Comparison of ENCODE assay signal across 9 cellular contexts in genomic region chr20:62704341-62704948, GRCh38. TPM values are rescaled to one million over a fixed set of nuclear protein-coding genes. Genes with fewer than 3 reads are reported as not detected.
DNase-seq lines count a peak whose midpoint lies in the region; ATAC-seq, FAIRE-seq and TF ChIP-seq lines count a peak whose summit lies in the region.
"Had no signal": no experiment of that assay in that cellular context is flagged by ENCODE, and none has a peak within 500 bp of the region (broad histone marks: within the 10 kb centered on the region; RNA-seq: fewer than 3 reads in every experiment).

No MANE protein-coding gene starts in this region.

- no peak overlapping the region for H4K8ac ChIP-seq in mesenchymal stem cell (ENCODE audit: low read length)

- H3K4me3 ChIP-seq in bronchial epithelial cell (ENCODE audit: low read depth, low read length) (no peak overlapping the region), mesenchymal stem cell (ENCODE audit: insufficient read depth in 1 of 2, low read depth in 1 of 2, low read length in 2 of 2) (no peak overlapping the region)

- peak overlapping the region in 1 of 2 experiments; percentile 86 for H3K18ac ChIP-seq in mesenchymal stem cell (ENCODE audit: low read depth in 1 of 2, low read length in 2 of 2)

- H3K14ac ChIP-seq in mesenchymal stem cell (ENCODE audit: low read length in 2 of 2), result peak overlapping the region in 1 of 2 experiments; percentile 50

- no peaks in the 10 kb centered on the region for H3K36me3 Mint-ChIP-seq in activated T-cell treated with anti-CD3 and anti-CD28 coated beads, Interleukin-2, amount 50 U/mL, for 4 hours (ENCODE audit: insufficient read depth)

- H2AK5ac ChIP-seq in mesenchymal stem cell (ENCODE audit: low read length, severe bottlenecking), result no peak overlapping the region

- H3K4me1 ChIP-seq in mesenchymal stem cell (ENCODE audit: control insufficient read depth, insufficient read depth, low read depth, low read length), result peaks cover 37% of the 10 kb centered on the region

- no peaks in the 10 kb centered on the region for H3K79me1 ChIP-seq in mesenchymal stem cell (replicated peaks; ENCODE audit: low read length, poor library complexity, severe bottlenecking)

- WGBS in mesenchymal stem cell, result 55% methylated on average over 21 of the region's 21 CpGs

- no peak overlapping the region for H3K23ac ChIP-seq in mesenchymal stem cell (ENCODE audit: low read length in 2 of 2)

- no peak overlapping the region for H3K4me3 Mint-ChIP-seq in activated T-cell treated with anti-CD3 and anti-CD28 coated beads, Interleukin-2, amount 50 U/mL, for 4 hours

- no peak overlapping the region for H2AFZ ChIP-seq in mesenchymal stem cell (ENCODE audit: low read depth, low read length)

- H3K4me1 Mint-ChIP-seq in activated T-cell treated with anti-CD3 and anti-CD28 coated beads, Interleukin-2, amount 50 U/mL, for 4 hours (ENCODE audit: low read depth), result peaks cover 13% of the 10 kb centered on the region

- no peak for ATAC-seq in activated T-cell treated with anti-CD3 and anti-CD28 coated beads, Interleukin-2, amount 50 U/mL, for 4 hours
- ATAC-seq in HG02970 (IDR thresholded peaks at IDR 0.05; ENCODE audit: low FRiP score, unreplicated experiment) (no peak), HG03469 (IDR thresholded peaks at IDR 0.05; ENCODE audit: unreplicated experiment) (no peak)

- no peak for TF ChIP-seq CTCF in bronchial epithelial cell (IDR thresholded peaks at IDR 0.05; ENCODE audit: insufficient read depth, low read length, severe bottlenecking)

- no peak overlapping the region for H2BK15ac ChIP-seq in mesenchymal stem cell (ENCODE audit: low read depth, poor library complexity, severe bottlenecking)

- no peak overlapping the region for H3K4ac ChIP-seq in mesenchymal stem cell (ENCODE audit: low read depth in 1 of 2, low read length in 2 of 2)

- H3K27ac ChIP-seq in mesenchymal stem cell (ENCODE audit: low read length, poor library complexity, severe bottlenecking), result no peak overlapping the region

- H3K4me2 ChIP-seq in mesenchymal stem cell (ENCODE audit: low read length, poor library complexity, severe bottlenecking), result no peak overlapping the region

- peak; percentile 97 for DNase-seq in EL
- peak; percentile 70 for DNase-seq in NCI-H2227 treated with DMSO at 0.1 percent for 48 hours (lab: John Stamatoyannopoulos, UW)
- peak; percentile 93 for DNase-seq in bronchial epithelial cell (ENCODE audit: low read depth)
- DNase-seq in mesenchymal stem cell, result peak; percentile 81
- DNase-seq in activated CD4-positive, alpha-beta T cell treated with anti-CD3 and anti-CD28 coated beads for 48 hours, result no peak
- no peak for DNase-seq in activated T-cell treated with anti-CD3 and anti-CD28 coated beads, Interleukin-2, amount 50 U/mL, for 4 hours

- H3K9ac ChIP-seq in mesenchymal stem cell (ENCODE audit: low read length), result peak overlapping the region; percentile 46

- H2BK120ac ChIP-seq in mesenchymal stem cell (ENCODE audit: low read depth, low read length), result no peak overlapping the region

- no peaks in the 10 kb centered on the region for H3K9me3 Mint-ChIP-seq in activated T-cell treated with anti-CD3 and anti-CD28 coated beads, Interleukin-2, amount 50 U/mL, for 4 hours

- peak overlapping the region; percentile 84 for H4K91ac ChIP-seq in mesenchymal stem cell (ENCODE audit: low read length)

- H2BK5ac ChIP-seq in mesenchymal stem cell (ENCODE audit: low read depth, low read length, poor library complexity, severe bottlenecking), result no peak overlapping the region

- H3K36me3 ChIP-seq in bronchial epithelial cell (ENCODE audit: control insufficient read depth, insufficient read depth, low read length) (no peaks in the 10 kb centered on the region), mesenchymal stem cell (ENCODE audit: control insufficient read depth in 1 of 2, insufficient read depth in 2 of 2, low read depth in 1 of 2, low read length in 2 of 2) (peaks cover 0 to under 1% of the 10 kb centered on the region in 2 experiments)

- FAIRE-seq in bronchial epithelial cell (lab: Jason Lieb, UNC), result no peak
- FAIRE-seq: frontal cortex had no signal

- H3K27me3 Mint-ChIP-seq in activated T-cell treated with anti-CD3 and anti-CD28 coated beads, Interleukin-2, amount 50 U/mL, for 4 hours (ENCODE audit: low read depth), result peaks cover 16% of the 10 kb centered on the region

- H3K9me3 ChIP-seq in mesenchymal stem cell (ENCODE audit: control insufficient read depth, low read length), result no peaks in the 10 kb centered on the region

- H3K27me3 ChIP-seq in bronchial epithelial cell (ENCODE audit: control insufficient read depth, insufficient read depth, low read length) (peaks cover 25% of the 10 kb centered on the region), mesenchymal stem cell (ENCODE audit: control insufficient read depth in 1 of 2, insufficient read depth in 1 of 2, low read length in 2 of 2) (peaks cover 13 to 21% of the 10 kb centered on the region in 2 experiments)

- peak overlapping the region in 1 of 2 experiments; percentile 11 for H2BK12ac ChIP-seq in mesenchymal stem cell (ENCODE audit: low read length in 2 of 2)

RNA-seq across cellular contexts. Expression of gene NTSR1, which starts 4.2 kb away (rescaled TPM):
- not detected in 2 replicates for total RNA-seq in bronchial epithelial cell
- 0.01 TPM for polyA plus RNA-seq in mesenchymal stem cell (2013, experiment 1 of 2)
- polyA plus RNA-seq in mesenchymal stem cell (2013, experiment 2 of 2), result 0.07 TPM
- under 1 TPM in 1 of 3 donors, not detected in 2; 0.08 TPM for total RNA-seq in activated T-cell treated with anti-CD3 and anti-CD28 coated beads, Interleukin-2, amount 50 U/mL, for 4 hours

Comparison
In these comparisons a context has a peak if more than half of its experiments do, and no peak if none do; other contexts are left out.
1. DNase-seq: peak in EL (single experiment), NCI-H2227 treated with DMSO at 0.1 percent for 48 hours (single experiment), bronchial epithelial cell (single experiment) and mesenchymal stem cell (single experiment); none in activated CD4-positive, alpha-beta T cell treated with anti-CD3 and anti-CD28 coated beads for 48 hours (single experiment) and activated T-cell treated with anti-CD3 and anti-CD28 coated beads, Interleukin-2, amount 50 U/mL, for 4 hours (single experiment).